Comparison of ENCODE assay signal across 1 cellular context in genomic region chr19:28727835-28728159, GRCh38.
TF ChIP-seq lines count a peak whose summit lies in the region.

No MANE protein-coding gene starts in this region.

TF ChIP-seq in GM23338, 12 proteins besides CTCF, POLR2A, EP300 and RAD21:
- no peak for TF ChIP-seq ZNF331 (CRISPR knock-in tag; IDR thresholded peaks at IDR 0.05; ENCODE audit: low read depth)
TF ChIP-seq in GM23338: peak in this region for 0.
